ENCODE assay signal across 9 cellular contexts in the genomic region with DNA sequence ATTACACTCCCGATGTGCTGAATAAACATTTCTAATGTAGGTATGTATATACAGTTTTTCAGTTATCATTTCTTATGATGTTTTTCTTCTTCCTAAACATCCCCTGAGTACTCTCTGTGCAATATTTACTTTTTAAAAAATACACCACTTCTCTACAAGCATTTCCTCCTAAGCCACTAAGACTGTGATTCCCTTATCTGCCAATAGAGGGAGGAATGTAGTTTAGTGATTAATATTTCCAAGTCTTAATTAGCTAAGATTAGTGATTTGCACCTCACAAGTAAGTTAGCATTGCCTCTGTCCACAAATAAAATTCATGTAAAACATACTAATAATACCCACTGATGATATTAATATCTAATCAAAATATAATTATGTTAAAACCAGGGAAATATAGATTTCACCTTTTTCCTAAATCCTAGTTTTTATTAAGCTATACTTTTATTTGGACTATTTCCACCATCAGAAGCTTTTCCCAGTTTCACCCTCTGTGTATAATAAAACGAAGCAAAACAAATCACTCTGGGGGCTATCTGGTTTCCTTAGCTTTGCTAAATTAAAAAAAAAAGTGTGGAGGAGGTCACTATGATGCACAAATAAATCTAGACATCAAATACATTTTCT.
DNase-seq lines count a peak whose midpoint lies in the region; ATAC-seq, FAIRE-seq and TF ChIP-seq lines count a peak whose summit lies in the region.
"Had no signal": no experiment of that assay in that cellular context is flagged by ENCODE, and none has a peak within 500 bp of the region (broad histone marks: within the 10 kb centered on the region; RNA-seq: fewer than 3 reads in every experiment).

No MANE protein-coding gene starts in this region.

- H3K27me3 ChIP-seq in body of pancreas (no peaks in the 10 kb centered on the region), mesenchymal stem cell (ENCODE audit: control insufficient read depth in 1 of 2, insufficient read depth in 1 of 2, low read length in 2 of 2) (no peaks in the 10 kb centered on the region)

- no peak for ATAC-seq in body of pancreas

- no peak overlapping the region for H2AK5ac ChIP-seq in mesenchymal stem cell (ENCODE audit: low read length, severe bottlenecking)

- 41 to 60% methylated on average over 2 of the region's 2 CpGs for WGBS in body of pancreas, 2 donors
- WGBS in mesenchymal stem cell = no CpG with 5 or more reads among the region's 2 CpGs

- H3K36me3 ChIP-seq in body of pancreas (replicated peaks in 1 of 2; ENCODE audit: insufficient read depth in 1 of 2, low read depth in 2 of 2) (no peaks in the 10 kb centered on the region), mesenchymal stem cell (ENCODE audit: control insufficient read depth in 1 of 2, insufficient read depth in 2 of 2, low read depth in 1 of 2, low read length in 2 of 2) (no peaks in the 10 kb centered on the region)

- H3K14ac ChIP-seq in mesenchymal stem cell (ENCODE audit: low read length in 2 of 2) = no peak overlapping the region

- H3K18ac ChIP-seq in mesenchymal stem cell (ENCODE audit: low read depth in 1 of 2, low read length in 2 of 2) = no peak overlapping the region

- H3K79me1 ChIP-seq in mesenchymal stem cell (replicated peaks; ENCODE audit: low read length, poor library complexity, severe bottlenecking) = no peaks in the 10 kb centered on the region

- TF ChIP-seq CTCF in body of pancreas (IDR thresholded peaks at IDR 0.05) (peak in 6 of 7 experiments; percentile 16 to 47 (median 28)), GM10266 (IDR thresholded peaks at IDR 0.05; ENCODE audit: control insufficient read depth, insufficient read depth, low read depth, missing control alignments) (no peak)

- H3K27ac ChIP-seq in body of pancreas = no peak overlapping the region
- H3K27ac ChIP-seq in mesenchymal stem cell (ENCODE audit: low read length, poor library complexity, severe bottlenecking) = no peak overlapping the region

- no peak overlapping the region for H4K91ac ChIP-seq in mesenchymal stem cell (ENCODE audit: low read length)

- TF ChIP-seq POLR2A in body of pancreas (IDR thresholded peaks at IDR 0.05) = no peak

- no peak overlapping the region for H2BK12ac ChIP-seq in mesenchymal stem cell (ENCODE audit: low read length in 2 of 2)

- no peak overlapping the region for H2BK5ac ChIP-seq in mesenchymal stem cell (ENCODE audit: low read depth, low read length, poor library complexity, severe bottlenecking)

- peak; percentile 6 for DNase-seq in EL
- peak; percentile 2 for DNase-seq in HPDE6-E6E7 (ENCODE audit: extremely low spot score)
- no peak for DNase-seq in body of pancreas
- DNase-seq in mesenchymal stem cell = peak; percentile 43
- no peak for DNase-seq in activated CD8-positive, alpha-beta memory T cell treated with anti-CD3 and anti-CD28 coated beads, Interleukin-2, amount 50 U/mL, for 4 hours
- no peak for DNase-seq in GM10266 (ENCODE audit: extremely low spot score)
- no peak for DNase-seq in RCC 7860 (ENCODE audit: low spot score)
- DNase-seq in NCI-H2107 treated with DMSO at 0.1 percent for 48 hours (lab: John Stamatoyannopoulos, UW; ENCODE audit: unreplicated experiment) = no peak
- DNase-seq: SHP77 treated with DMSO at 0.1 percent for 48 hours had no signal

- H2BK120ac ChIP-seq in mesenchymal stem cell (ENCODE audit: low read depth, low read length) = no peak overlapping the region

- H2AFZ ChIP-seq in mesenchymal stem cell (ENCODE audit: low read depth, low read length) = no peak overlapping the region

- intact Hi-C loops in body of pancreas (cut with DNase I) = no loop called here

- H3K23ac ChIP-seq in mesenchymal stem cell (ENCODE audit: low read length in 2 of 2) = no peak overlapping the region

- no peaks in the 10 kb centered on the region for H3K9me3 ChIP-seq in body of pancreas
- no peaks in the 10 kb centered on the region for H3K9me3 ChIP-seq in mesenchymal stem cell (ENCODE audit: control insufficient read depth, low read length)

- H2BK15ac ChIP-seq in mesenchymal stem cell (ENCODE audit: low read depth, poor library complexity, severe bottlenecking) = no peak overlapping the region

- H3K9ac ChIP-seq in mesenchymal stem cell (ENCODE audit: low read length) = no peak overlapping the region

- H3K4me2 ChIP-seq in mesenchymal stem cell (ENCODE audit: low read length, poor library complexity, severe bottlenecking) = no peak overlapping the region

- H3K4me3 ChIP-seq in body of pancreas = no peak overlapping the region
- H3K4me3 ChIP-seq in mesenchymal stem cell (ENCODE audit: insufficient read depth in 1 of 2, low read depth in 1 of 2, low read length in 2 of 2) = no peak overlapping the region

- H4K8ac ChIP-seq in mesenchymal stem cell (ENCODE audit: low read length) = no peak overlapping the region

- no peak for FAIRE-seq in RCC 7860 (lab: Jason Lieb, UNC)

- H3K4ac ChIP-seq in mesenchymal stem cell (ENCODE audit: low read depth in 1 of 2, low read length in 2 of 2) = no peak overlapping the region

- H3K4me1 ChIP-seq in body of pancreas (no peaks in the 10 kb centered on the region), mesenchymal stem cell (ENCODE audit: control insufficient read depth, insufficient read depth, low read depth, low read length) (no peaks in the 10 kb centered on the region)

Comparison
In these comparisons a context has a peak if more than half of its experiments do, and no peak if none do; other contexts are left out.
1. DNase-seq: peak in EL (single experiment), HPDE6-E6E7 (single experiment) and mesenchymal stem cell (single experiment); none in body of pancreas (0 of 4), activated CD8-positive, alpha-beta memory T cell treated with anti-CD3 and anti-CD28 coated beads, Interleukin-2, amount 50 U/mL, for 4 hours (single experiment), GM10266 (single experiment), RCC 7860 (single experiment) and NCI-H2107 treated with DMSO at 0.1 percent for 48 hours (single experiment).